13 cellular contexts compared by ENCODE assay signal in genomic region chr11:1387961-1388762, GRCh38. TPM values are rescaled to one million over a fixed set of nuclear protein-coding genes. Genes with fewer than 3 reads are reported as not detected.
DNase-seq lines count a peak whose midpoint lies in the region; ATAC-seq and TF ChIP-seq lines count a peak whose summit lies in the region.
"Had no signal": no experiment of that assay in that cellular context is flagged by ENCODE, and none has a peak within 500 bp of the region (broad histone marks: within the 10 kb centered on the region; RNA-seq: fewer than 3 reads in every experiment).

No MANE protein-coding gene starts in this region.

- H3K36me3 ChIP-seq in WERI-Rb-1: peaks cover 7% of the 10 kb centered on the region
- no peaks in the 10 kb centered on the region for H3K36me3 ChIP-seq in lower lobe of right lung
- H3K36me3 ChIP-seq: brain microvascular endothelial cell, spleen had no signal

- TF ChIP-seq CTCF in AG04450 (IDR thresholded peaks at IDR 0.05; ENCODE audit: low read depth, low read length) (no peak), GM12864 (IDR thresholded peaks at IDR 0.05; ENCODE audit: low read depth, low read length, missing control alignments) (peak; percentile 12), WERI-Rb-1 (IDR thresholded peaks at IDR 0.05; ENCODE audit: low read depth, low read length) (peak; percentile 86), lower lobe of right lung (IDR thresholded peaks at IDR 0.05) (peak; percentile 28)

- intact Hi-C loops in lower lobe of right lung (cut with DNase I): no loop called here

- POLR2A ChIA-PET in AG04450 (lab: Yijun Ruan, JAX): interaction anchor here (0.8 kb wide), 1 partner anchor 882 kb away, joined by 3 read pairs; no protein-coding TSS in a partner anchor

- H3K27ac ChIP-seq in AG04450 (ENCODE audit: low read depth, low read length) (no peak overlapping the region), WERI-Rb-1 (no peak overlapping the region), lower lobe of right lung (no peak overlapping the region)
- H3K27ac ChIP-seq: brain microvascular endothelial cell had no signal

- CTCF ChIA-PET in AG04450 (lab: Charles Lee): no interaction called here

- H3K9me3 ChIP-seq in AG04450 (ENCODE audit: control insufficient read depth, insufficient read depth, low read length): peaks cover 5% of the 10 kb centered on the region; the same call in 1 of the 2 replicates
- H3K9me3 ChIP-seq in WERI-Rb-1 (ENCODE audit: severe bottlenecking): no peaks in the 10 kb centered on the region
- H3K9me3 ChIP-seq in lower lobe of right lung: no peaks in the 10 kb centered on the region
- H3K9me3 ChIP-seq: spleen had no signal

- H3K27me3 ChIP-seq in AG04450 (ENCODE audit: control insufficient read depth, insufficient read depth, low read length) (peaks cover 26% of the 10 kb centered on the region), WERI-Rb-1 (ENCODE audit: insufficient read depth, low read depth, severe bottlenecking) (no peaks in the 10 kb centered on the region), lower lobe of right lung (ENCODE audit: low read depth) (peaks cover 36% of the 10 kb centered on the region)

- ATAC-seq in lower lobe of right lung (no peak), GM18867 (IDR thresholded peaks at IDR 0.05; ENCODE audit: unreplicated experiment) (no peak), GM19455 (IDR thresholded peaks at IDR 0.05; ENCODE audit: unreplicated experiment) (no peak)
- ATAC-seq: activated CD4-positive, CD25-positive, alpha-beta regulatory T cell treated with anti-CD3 and anti-CD28 coated beads, Interleukin-2, amount 50 U/mL, for 24 hours had no signal

- in situ Hi-C loops in G401 (cut with HindIII; ENCODE audit: low sequenced_read_pairs): no loop called here

- H3K4me1 ChIP-seq in lower lobe of right lung: peaks cover 14% of the 10 kb centered on the region

- no peak for DNase-seq in AG04450 (ENCODE audit: low read depth, low spot score)
- DNase-seq in GM12864 (ENCODE audit: low read depth): no peak
- peak; percentile 79 for DNase-seq in WERI-Rb-1
- DNase-seq in lower lobe of right lung: peak; percentile 68
- no peak for DNase-seq in G401 (ENCODE audit: low spot score)
- DNase-seq in NCI-H69 (lab: John Stamatoyannopoulos, UW): no peak
- DNase-seq: brain microvascular endothelial cell, GDM1, NCI-H446 had no signal

- peak overlapping the region; percentile 66 for H3K4me3 ChIP-seq in AG04450 (ENCODE audit: low read depth, low read length)
- H3K4me3 ChIP-seq in GM12864 (ENCODE audit: low read depth, low read length): no peak overlapping the region
- H3K4me3 ChIP-seq in WERI-Rb-1 (ENCODE audit: low read depth, low read length): peak overlapping the region; percentile 64
- H3K4me3 ChIP-seq in lower lobe of right lung: no peak overlapping the region

RNA-seq across cellular contexts. Expression of gene BRSK2, which starts 1.6 kb away (rescaled TPM):
- 0.11 and 0.12 TPM in 2 replicates for polyA plus RNA-seq in AG04450 (2011; rRNA removed)
- not detected in 2 replicates for polyA minus RNA-seq in AG04450 (2011; rRNA and poly(A)+ RNA removed)
- total RNA-seq in lower lobe of right lung: 0.62 TPM
- 5.2 and 9.2 TPM in 2 replicates for total RNA-seq in G401 (2014; rRNA removed; shearing (Covaris generic))

Comparison
In these comparisons a context has a peak if more than half of its experiments do, and no peak if none do; other contexts are left out.
1. DNase-seq: peak in WERI-Rb-1 (single experiment) and lower lobe of right lung (single experiment); none in AG04450 (single experiment), GM12864 (single experiment), G401 (single experiment) and NCI-H69 (single experiment).
2. H3K4me3 ChIP-seq: peak in AG04450 (single experiment) and WERI-Rb-1 (single experiment); none in GM12864 (single experiment) and lower lobe of right lung (single experiment).